ENCODE assay signal across 13 cellular contexts in genomic region chr3:65605876-65606432, GRCh38.
A peak's percentile ranks its signal among the peaks of the same experiment; 100 is the strongest.
DNase-seq lines count a peak whose midpoint lies in the region; ATAC-seq and TF ChIP-seq lines count a peak whose summit lies in the region.
"Had no signal": no experiment of that assay in that cellular context is flagged by ENCODE, and none has a peak within 500 bp of the region (broad histone marks: within the 10 kb centered on the region; RNA-seq: fewer than 3 reads in every experiment).

No MANE protein-coding gene starts in this region.

- no peak overlapping the region for H3K4me3 ChIP-seq in epithelial cell of esophagus (ENCODE audit: low read length)
- peak overlapping the region in 1 of 3 donors; percentile 39 for H3K4me3 ChIP-seq in right lobe of liver
- H3K4me3 ChIP-seq in mesenchymal stem cell (ENCODE audit: insufficient read depth in 1 of 2, low read depth in 1 of 2, low read length in 2 of 2) = no peak overlapping the region

- H3K79me1 ChIP-seq in mesenchymal stem cell (replicated peaks; ENCODE audit: low read length, poor library complexity, severe bottlenecking) = peaks cover 8% of the 10 kb centered on the region

- H2BK15ac ChIP-seq in mesenchymal stem cell (ENCODE audit: low read depth, poor library complexity, severe bottlenecking) = no peak overlapping the region

- H3K4me1 ChIP-seq in right lobe of liver = peaks cover 0 to 5% (median 0%) of the 10 kb centered on the region in 4 donors
- no peaks in the 10 kb centered on the region for H3K4me1 ChIP-seq in mesenchymal stem cell (ENCODE audit: control insufficient read depth, insufficient read depth, low read depth, low read length)

- 47% methylated on average over 5 of the region's 5 CpGs for WGBS in right lobe of liver (ENCODE audit: insufficient coverage, low coverage, low lambda C conversion rate, missing lambda C conversion rate)
- WGBS in mesenchymal stem cell = over 99% methylated on average over 4 of the region's 5 CpGs

- H3K27ac ChIP-seq in right lobe of liver (peak overlapping the region in 2 of 3 donors; percentile 22 to 53), RWPE1 (no peak overlapping the region), mesenchymal stem cell (ENCODE audit: low read length, poor library complexity, severe bottlenecking) (no peak overlapping the region)

- H3K4me2 ChIP-seq in mesenchymal stem cell (ENCODE audit: low read length, poor library complexity, severe bottlenecking) = no peak overlapping the region

- no peak overlapping the region for H2BK12ac ChIP-seq in mesenchymal stem cell (ENCODE audit: low read length in 2 of 2)

- POLR2A ChIA-PET in RWPE1 (lab: Yijun Ruan, JAX; ENCODE audit: low non-redundant PET) = no interaction called here

- no peak overlapping the region for H3K9ac ChIP-seq in mesenchymal stem cell (ENCODE audit: low read length)

- H2BK120ac ChIP-seq in mesenchymal stem cell (ENCODE audit: low read depth, low read length) = no peak overlapping the region

- DNase-seq in ELR (ENCODE audit: low read depth) (peak; percentile 14), RPMI7951 (ENCODE audit: low read depth) (peak; percentile 22), epithelial cell of esophagus (ENCODE audit: low read depth) (peak; percentile 77), right lobe of liver (peak in 1 of 3 donors; percentile 19), GM13977 (ENCODE audit: low spot score) (no peak), RWPE1 (ENCODE audit: low spot score) (no peak), mesenchymal stem cell (no peak)
- DNase-seq: CD8-positive, alpha-beta T cell; H7; NCI-H1048; NCI-H345; SHP77 had no signal

- no peaks in the 10 kb centered on the region for H3K27me3 ChIP-seq in right lobe of liver
- no peaks in the 10 kb centered on the region for H3K27me3 ChIP-seq in mesenchymal stem cell (ENCODE audit: control insufficient read depth in 1 of 2, insufficient read depth in 1 of 2, low read length in 2 of 2)

- no peak overlapping the region for H3K14ac ChIP-seq in mesenchymal stem cell (ENCODE audit: low read length in 2 of 2)

- CTCF ChIA-PET in RWPE1 (lab: Yijun Ruan, JAX) = no interaction called here

- H2AFZ ChIP-seq in mesenchymal stem cell (ENCODE audit: low read depth, low read length) = no peak overlapping the region

- ATAC-seq in right lobe of liver (peak; percentile 81 to 98 (median 95)), HG03095 (IDR thresholded peaks at IDR 0.05; ENCODE audit: unreplicated experiment) (no peak)
- ATAC-seq: CD8-positive, alpha-beta T cell had no signal

- H3K18ac ChIP-seq in mesenchymal stem cell (ENCODE audit: low read depth in 1 of 2, low read length in 2 of 2) = peak overlapping the region in 1 of 2 experiments; percentile 16

- no peak overlapping the region for H3K23ac ChIP-seq in mesenchymal stem cell (ENCODE audit: low read length in 2 of 2)

- no peak for TF ChIP-seq POLR2A in right lobe of liver (IDR thresholded peaks at IDR 0.05)

- no peak overlapping the region for H2AK5ac ChIP-seq in mesenchymal stem cell (ENCODE audit: low read length, severe bottlenecking)

- TF ChIP-seq CTCF in epithelial cell of esophagus (IDR thresholded peaks at IDR 0.05; ENCODE audit: insufficient read depth, low read depth, low read length, missing control alignments) = no peak
- TF ChIP-seq CTCF in right lobe of liver (IDR thresholded peaks at IDR 0.05) = no peak
- no peak for TF ChIP-seq CTCF in GM13977 (IDR thresholded peaks at IDR 0.05; ENCODE audit: extremely low read depth, insufficient read depth, missing control alignments)
- TF ChIP-seq CTCF in RWPE1 (conservative IDR thresholded peaks at IDR 0.05; ENCODE audit: low read depth) = no peak

- H2BK5ac ChIP-seq in mesenchymal stem cell (ENCODE audit: low read depth, low read length, poor library complexity, severe bottlenecking) = no peak overlapping the region

- in situ Hi-C loops in GM13977 (cut with MboI; ENCODE audit: low pct_unique_long_range_greater_than_20kb, low sequenced_read_pairs, unreplicated experiment) = no loop called here

- intact Hi-C loops in right lobe of liver (cut with DNase I) = no loop called here

- no peak overlapping the region for H4K8ac ChIP-seq in mesenchymal stem cell (ENCODE audit: low read length)

- H3K9me3 ChIP-seq in right lobe of liver (no peaks in the 10 kb centered on the region), mesenchymal stem cell (ENCODE audit: control insufficient read depth, low read length) (no peaks in the 10 kb centered on the region)

- no peak overlapping the region for H3K4ac ChIP-seq in mesenchymal stem cell (ENCODE audit: low read depth in 1 of 2, low read length in 2 of 2)

- H3K36me3 ChIP-seq in right lobe of liver (no peaks in the 10 kb centered on the region), mesenchymal stem cell (ENCODE audit: control insufficient read depth in 1 of 2, insufficient read depth in 2 of 2, low read depth in 1 of 2, low read length in 2 of 2) (no peaks in the 10 kb centered on the region)

- no peak overlapping the region for H4K91ac ChIP-seq in mesenchymal stem cell (ENCODE audit: low read length)

Comparison
In these comparisons a context has a peak if more than half of its experiments do, and no peak if none do; other contexts are left out.
1. DNase-seq: peak in ELR (single experiment), RPMI7951 (single experiment) and epithelial cell of esophagus (single experiment); none in GM13977 (single experiment), RWPE1 (single experiment) and mesenchymal stem cell (single experiment).
2. H3K27ac ChIP-seq: peak in right lobe of liver (2 of 3); none in RWPE1 (single experiment) and mesenchymal stem cell (single experiment).